In genomic region chr3:187648177-187648576, GRCh38 we compare ENCODE assay signal across 18 cellular contexts. TPM values are rescaled to one million over a fixed set of nuclear protein-coding genes. Genes with fewer than 3 reads are reported as not detected.
A peak's percentile ranks its signal among the peaks of the same experiment; 100 is the strongest.
DNase-seq lines count a peak whose midpoint lies in the region; ATAC-seq and TF ChIP-seq lines count a peak whose summit lies in the region.
"Had no signal": no experiment of that assay in that cellular context is flagged by ENCODE, and none has a peak within 500 bp of the region (broad histone marks: within the 10 kb centered on the region; RNA-seq: fewer than 3 reads in every experiment).

No MANE protein-coding gene starts in this region.

- no peaks in the 10 kb centered on the region for H3K9me3 ChIP-seq in OCI-LY7 (ENCODE audit: low read length)

- H2AFZ ChIP-seq in OCI-LY7 (ENCODE audit: low read length), result no peak overlapping the region

- no peak overlapping the region for H3K4me2 ChIP-seq in OCI-LY7 (ENCODE audit: low read length)

- CTCF ChIA-PET in OCI-LY7 (lab: Charles Lee; ENCODE audit: unreplicated experiment), result no interaction called here

- ATAC-seq in GM19372 (IDR thresholded peaks at IDR 0.05; ENCODE audit: low read depth, unreplicated experiment) (peak; percentile 90), HG02759 (IDR thresholded peaks at IDR 0.05; ENCODE audit: unreplicated experiment) (peak; percentile 84), HG03378 (IDR thresholded peaks at IDR 0.05; ENCODE audit: unreplicated experiment) (peak; percentile 91)
- ATAC-seq: stimulated activated naive CD8-positive, alpha-beta T cell treated with anti-CD3 and anti-CD28 coated beads, Interleukin-15, amount 100 ng/mL, for 72 hours had no signal

- H3K27ac ChIP-seq in OCI-LY7 (ENCODE audit: low read depth, low read length, poor library complexity, severe bottlenecking), result no peak overlapping the region
- H3K27ac ChIP-seq: SK-N-MC had no signal

- intact Hi-C loops in OCI-LY7 (cut with micrococcal nuclease; ENCODE audit: unreplicated experiment), result no loop called here

- H3K4me3 ChIP-seq in GM12865 (ENCODE audit: low read depth, low read length), result no peak overlapping the region
- no peak overlapping the region for H3K4me3 ChIP-seq in OCI-LY7 (ENCODE audit: low read depth, low read length, poor library complexity, severe bottlenecking)
- H3K4me3 ChIP-seq: SK-N-MC had no signal

- TF ChIP-seq CTCF in GM12865 (IDR thresholded peaks at IDR 0.05; ENCODE audit: insufficient read depth, low read depth, low read length, missing control alignments) (no peak), OCI-LY7 (conservative IDR thresholded peaks at IDR 0.05; ENCODE audit: low read length) (no peak)

- no peaks in the 10 kb centered on the region for H3K9me2 ChIP-seq in OCI-LY7 (ENCODE audit: insufficient read depth, low read length)

- no peaks in the 10 kb centered on the region for H3K79me2 ChIP-seq in OCI-LY7 (ENCODE audit: insufficient read depth, low read depth, low read length)

- DNase-seq in GM12865 (ENCODE audit: low read depth) (peak; percentile 51), GM03348 (ENCODE audit: low spot score) (no peak), OCI-LY7 (ENCODE audit: low spot score) (no peak), NCI-H1417 treated with DMSO at 0.1 percent for 48 hours (lab: John Stamatoyannopoulos, UW) (no peak), HPDE6-E6E7 (ENCODE audit: extremely low spot score) (no peak)
- DNase-seq: activated CD4-positive, alpha-beta T cell treated with anti-CD3 and anti-CD28 coated beads, Interleukin-2, amount 10 ng/mL, durations not matched to agents 7 days and 5 days; activated gamma-delta T cell; central memory CD4-positive, alpha-beta T cell; DMS 273 treated with DMSO at 0.1 percent for 48 hours; midbrain; NCI-H1105 treated with DMSO at 0.1 percent for 48 hours; stimulated activated naive CD8-positive, alpha-beta T cell treated with anti-CD3 and anti-CD28 coated beads, Interleukin-15, amount 100 ng/mL, for 72 hours had no signal

- no TSS peak for BruUV-seq in OCI-LY7 (replicated peaks; lab: Mats Ljungman, UMichigan)

- POLR2A ChIA-PET in OCI-LY7 (lab: Charles Lee), result no interaction called here

- no peaks in the 10 kb centered on the region for H4K20me1 ChIP-seq in OCI-LY7 (ENCODE audit: insufficient read depth, low read length)

- no peaks in the 10 kb centered on the region for H3K36me3 ChIP-seq in OCI-LY7 (ENCODE audit: insufficient read depth, low read length)

- no peaks in the 10 kb centered on the region for H3K4me1 ChIP-seq in OCI-LY7 (ENCODE audit: insufficient read depth, low read length, poor library complexity, severe bottlenecking)

RNA-seq across cellular contexts. Expression of gene SST, which starts 22.0 kb away (rescaled TPM):
- total RNA-seq in OCI-LY7 (2014; rRNA removed; shearing (Covaris generic)), result not detected in 2 replicates
- total RNA-seq in OCI-LY7 (2022), result not detected in 2 replicates
- total RNA-seq: activated CD4-positive, alpha-beta T cell treated with anti-CD3 and anti-CD28 coated beads, Interleukin-2, amount 10 ng/mL, durations not matched to agents 7 days and 5 days; HT-29; pulmonary artery endothelial cell had no signal

RNA-seq across cellular contexts. Expression of gene RTP2, which starts 54.2 kb away (rescaled TPM):
- not detected in 2 replicates for total RNA-seq in OCI-LY7 (2014; rRNA removed; shearing (Covaris generic))
- total RNA-seq in OCI-LY7 (2022), result not detected in 2 replicates
- total RNA-seq: activated CD4-positive, alpha-beta T cell treated with anti-CD3 and anti-CD28 coated beads, Interleukin-2, amount 10 ng/mL, durations not matched to agents 7 days and 5 days; HT-29; pulmonary artery endothelial cell had no signal
